ENCODE assay signal across 28 cellular contexts in the genomic region with DNA sequence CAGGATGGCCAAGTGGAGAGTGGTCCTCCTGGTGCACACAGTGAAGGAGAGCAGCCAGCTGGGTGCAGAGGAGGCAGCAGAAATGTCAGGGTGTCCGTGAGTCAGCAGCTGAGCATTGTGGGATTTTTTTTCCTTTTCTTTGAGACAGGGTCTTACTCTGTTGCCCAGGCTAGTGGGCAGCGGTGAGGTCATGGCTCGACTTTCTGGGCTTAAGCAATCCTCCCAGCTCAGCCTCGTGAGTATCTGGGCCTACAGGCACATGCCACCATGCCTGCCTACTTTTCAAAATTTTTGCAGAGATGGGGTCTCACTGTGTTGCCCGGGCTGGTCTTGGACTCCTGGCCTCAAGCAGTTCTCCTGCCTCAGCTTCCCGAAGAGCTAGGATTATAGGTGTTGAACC.
"Had no signal": no experiment of that assay in that cellular context is flagged by ENCODE, and none has a peak within 500 bp of the region (broad histone marks: within the 10 kb centered on the region; RNA-seq: fewer than 3 reads in every experiment).

No MANE protein-coding gene starts in this region.

- H3K4me2 ChIP-seq: hepatocyte had no signal

- H3K27me3 Mint-ChIP-seq: effector memory CD8-positive, alpha-beta T cell; type B pancreatic cell had no signal

- H2AFZ ChIP-seq: hepatocyte had no signal

- H3K9me3 ChIP-seq: ascending aorta, esophagus muscularis mucosa, lower lobe of right lung, mucosa of descending colon, testis, vagina had no signal

- H3K27me3 ChIP-seq: ascending aorta, esophagus muscularis mucosa, hepatocyte, testis, vagina had no signal

- H3K36me3 ChIP-seq: ascending aorta, lower lobe of right lung, vagina had no signal

- FAIRE-seq: colon, frontal cortex, small intestine had no signal

- H3K9me3 Mint-ChIP-seq: effector memory CD8-positive, alpha-beta T cell; immature natural killer cell; neural crest cell; type B pancreatic cell had no signal

- H3K4me3 ChIP-seq: ascending aorta, esophagus muscularis mucosa, hepatocyte, lower lobe of right lung, mucosa of descending colon, testis, vagina had no signal

- ATAC-seq: effector memory CD8-positive, alpha-beta T cell; left lobe of liver; lower lobe of right lung; mucosa of descending colon; sciatic nerve had no signal

- H3K27ac ChIP-seq: ascending aorta, esophagus muscularis mucosa, hepatocyte, lower lobe of right lung, testis, vagina had no signal

- H3K27ac Mint-ChIP-seq: immature natural killer cell, type B pancreatic cell had no signal

- H3K36me3 Mint-ChIP-seq: immature natural killer cell had no signal

- H3K4me3 Mint-ChIP-seq: immature natural killer cell, neural crest cell had no signal

- DNase-seq: activated CD4-positive, alpha-beta T cell treated with anti-CD3 and anti-CD28 coated beads for 4 hours; activated CD4-positive, alpha-beta T cell treated with anti-CD3 and anti-CD28 coated beads, Interleukin-2, amount 50 U/mL, for 48 hours; activated CD4-positive, CD25-positive, alpha-beta regulatory T cell; activated gamma-delta T cell; activated naive CD4-positive, alpha-beta T cell treated with anti-CD3 and anti-CD28 coated beads, Interleukin-2, amount 50 U/mL, for 16 hours; central memory CD4-positive, alpha-beta T cell; effector memory CD8-positive, alpha-beta T cell; glutamatergic neuron; immature natural killer cell; lower lobe of right lung; mesendoderm; mucosa of descending colon; occipital lobe; small intestine; stimulated activated CD4-positive, alpha-beta T cell treated with anti-CD3 and anti-CD28 coated beads, Interleukin-2, amount 100 ng/mL, for 24 hours; stimulated activated naive CD4-positive, alpha-beta T cell; T-helper 9 cell; testis had no signal
